ENCODE assay signal across 28 cellular contexts in the genomic region with DNA sequence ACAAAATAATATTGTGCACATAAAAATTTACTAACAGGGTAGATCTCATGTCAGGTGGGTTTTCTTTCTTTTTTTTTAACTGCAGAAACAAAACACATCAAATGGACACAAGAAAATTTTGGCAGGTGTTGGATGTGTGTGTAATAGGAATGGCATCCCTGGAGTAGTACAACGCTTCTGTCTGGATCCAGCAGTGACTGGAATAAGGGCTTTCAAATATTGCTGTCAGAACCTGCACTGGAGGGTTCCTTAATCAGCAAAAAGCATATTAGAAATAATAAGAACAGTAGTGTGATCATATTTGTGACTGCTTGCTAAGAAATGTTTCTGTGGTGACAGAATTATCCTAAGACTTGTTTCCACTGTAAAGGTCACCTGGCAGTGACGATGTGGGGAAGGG. TPM values are rescaled to one million over a fixed set of nuclear protein-coding genes. Genes with fewer than 3 reads are reported as not detected.
DNase-seq lines count a peak whose midpoint lies in the region; ATAC-seq, FAIRE-seq and TF ChIP-seq lines count a peak whose summit lies in the region.
"Had no signal": no experiment of that assay in that cellular context is flagged by ENCODE, and none has a peak within 500 bp of the region (broad histone marks: within the 10 kb centered on the region; RNA-seq: fewer than 3 reads in every experiment).

No MANE protein-coding gene starts in this region.

- H3K9me3 Mint-ChIP-seq in Caco-2 (ENCODE audit: unreplicated experiment), result no peaks in the 10 kb centered on the region
- H3K9me3 Mint-ChIP-seq in CD4-positive, alpha-beta T cell, result no peaks in the 10 kb centered on the region
- H3K9me3 Mint-ChIP-seq: activated CD4-positive, alpha-beta memory T cell treated with anti-CD3 and anti-CD28 coated beads, Interleukin-2, amount 10 ng/mL, durations not matched to agents 7 days and 5 days; CD4-positive, alpha-beta memory T cell; nephron; T-helper 1 cell treated with Interleukin-12 subunit alpha and Interleukin-12 subunit beta and Interleukin-4 antibody, amounts not matched to agents 30 μg/mL and 1 μg/mL, for 36 hours; WTC11 had no signal

- no peak overlapping the region for H3K9ac ChIP-seq in mammary epithelial cell (ENCODE audit: insufficient read depth, low read length)
- no peak overlapping the region for H3K9ac ChIP-seq in keratinocyte (ENCODE audit: control insufficient read depth, extremely low read depth, insufficient read depth, low read length)
- H3K9ac ChIP-seq: KMS-11, parathyroid adenoma had no signal

- H2AFZ ChIP-seq in mammary epithelial cell (ENCODE audit: low read depth, low read length) (no peak overlapping the region), keratinocyte (ENCODE audit: control insufficient read depth, low read length) (no peak overlapping the region)
- H2AFZ ChIP-seq: parathyroid adenoma had no signal

- ATAC-seq in upper lobe of left lung (ENCODE audit: low FRiP score in 2 of 2) (no peak), HG03565 (IDR thresholded peaks at IDR 0.05; ENCODE audit: unreplicated experiment) (no peak), GM18502 (IDR thresholded peaks at IDR 0.05; ENCODE audit: poor library complexity, unreplicated experiment) (no peak)
- no peak for ATAC-seq in CD4-positive, alpha-beta T cell (ENCODE audit: poor library complexity)
- ATAC-seq: gastrocnemius medialis, WTC11 had no signal

- TF ChIP-seq EP300 in upper lobe of left lung (IDR thresholded peaks at IDR 0.05), result no peak

- H3K79me2 ChIP-seq in mammary epithelial cell (ENCODE audit: insufficient read depth, low read length) (no peaks in the 10 kb centered on the region), keratinocyte (ENCODE audit: control insufficient read depth, insufficient read depth, low read length) (no peaks in the 10 kb centered on the region)
- H3K79me2 ChIP-seq: parathyroid adenoma had no signal

- TF ChIP-seq CTCF in Caco-2 (IDR thresholded peaks at IDR 0.05; ENCODE audit: insufficient read depth in 1 of 2, low read depth in 1 of 2, low read length in 1 of 2, severe bottlenecking in 1 of 2, unreplicated experiment in 1 of 2), result no peak
- no peak for TF ChIP-seq CTCF in mammary epithelial cell (conservative IDR thresholded peaks at IDR 0.05 in 1 of 2, IDR thresholded peaks at IDR 0.05 in 1 of 2; ENCODE audit: extremely low read depth in 1 of 2, insufficient read depth in 1 of 2, low read depth in 1 of 2, low read length in 2 of 2)
- TF ChIP-seq CTCF in keratinocyte (optimal IDR thresholded peaks at IDR 0.05 in 1 of 3, IDR thresholded peaks at IDR 0.05 in 1 of 3, conservative IDR thresholded peaks at IDR 0.05 in 1 of 3; ENCODE audit: extremely low read depth in 1 of 3, insufficient read depth in 2 of 3, low read length in 3 of 3), result no peak
- TF ChIP-seq CTCF in upper lobe of left lung (IDR thresholded peaks at IDR 0.05), result no peak
- no peak for TF ChIP-seq CTCF in CD4-positive, alpha-beta T cell (IDR thresholded peaks at IDR 0.05)

- H3K36me3 ChIP-seq in Caco-2 (ENCODE audit: control insufficient read depth, insufficient read depth, low read length) (no peaks in the 10 kb centered on the region), mammary epithelial cell (ENCODE audit: insufficient read depth, low read length) (no peaks in the 10 kb centered on the region), keratinocyte (ENCODE audit: control insufficient read depth in 2 of 2, extremely low read depth in 1 of 2, insufficient read depth in 2 of 2, low read length in 2 of 2) (no peaks in the 10 kb centered on the region), upper lobe of left lung (no peaks in the 10 kb centered on the region)
- H3K36me3 ChIP-seq: gastrocnemius medialis had no signal

- H3K4me1 ChIP-seq in Caco-2 (peaks cover 66% of the 10 kb centered on the region), mammary epithelial cell (ENCODE audit: insufficient read depth, low read length) (peaks cover 52% of the 10 kb centered on the region), keratinocyte (ENCODE audit: control insufficient read depth, extremely low read depth, insufficient read depth, low read length) (peaks cover 49% of the 10 kb centered on the region), upper lobe of left lung (no peaks in the 10 kb centered on the region)
- H3K4me1 ChIP-seq: gastrocnemius medialis, parathyroid adenoma had no signal

- POLR2A ChIA-PET in Caco-2 (lab: Charles Lee), result no interaction called here
- POLR2A ChIA-PET in CD4-positive, alpha-beta T cell (lab: Charles Lee), result no interaction called here

- H3K4me3 Mint-ChIP-seq in Caco-2 (ENCODE audit: unreplicated experiment), result no peak overlapping the region
- no peak overlapping the region for H3K4me3 Mint-ChIP-seq in CD4-positive, alpha-beta T cell
- H3K4me3 Mint-ChIP-seq: activated CD4-positive, alpha-beta memory T cell treated with anti-CD3 and anti-CD28 coated beads, Interleukin-2, amount 10 ng/mL, durations not matched to agents 7 days and 5 days; CD4-positive, alpha-beta memory T cell; nephron; T-helper 1 cell treated with Interleukin-12 subunit alpha and Interleukin-12 subunit beta and Interleukin-4 antibody, amounts not matched to agents 30 μg/mL and 1 μg/mL, for 36 hours; WTC11 had no signal

- no peaks in the 10 kb centered on the region for H3K27me3 ChIP-seq in Caco-2 (replicated peaks; ENCODE audit: control insufficient read depth, insufficient read depth, low read length)
- H3K27me3 ChIP-seq in mammary epithelial cell (ENCODE audit: insufficient read depth, low read length), result no peaks in the 10 kb centered on the region
- no peaks in the 10 kb centered on the region for H3K27me3 ChIP-seq in keratinocyte (ENCODE audit: control insufficient read depth, extremely low read depth, insufficient read depth, low read length)
- no peaks in the 10 kb centered on the region for H3K27me3 ChIP-seq in upper lobe of left lung
- no peaks in the 10 kb centered on the region for H3K27me3 ChIP-seq in CD4-positive, alpha-beta T cell (ENCODE audit: control insufficient read depth, insufficient read depth, low read length)
- H3K27me3 ChIP-seq: gastrocnemius medialis had no signal

- dilution Hi-C loops in mammary epithelial cell (cut with HindIII; ENCODE audit: low sequenced_read_pairs), result no loop called here
- dilution Hi-C loops in keratinocyte (cut with MboI; ENCODE audit: extremely low pct_ligation_motif_present, low sequenced_read_pairs), result no loop called here

- in situ Hi-C loops in mammary epithelial cell (cut with MboI; ENCODE audit: low sequenced_read_pairs in 2 of 2), result no loop called here

- H4K20me1 ChIP-seq in mammary epithelial cell (ENCODE audit: insufficient read depth, low read length) (no peaks in the 10 kb centered on the region), keratinocyte (ENCODE audit: control insufficient read depth, extremely low read depth, insufficient read depth, low read length) (no peaks in the 10 kb centered on the region)

- H3K27ac Mint-ChIP-seq in Caco-2 (ENCODE audit: unreplicated experiment), result peak overlapping the region; percentile 76
- H3K27ac Mint-ChIP-seq in CD4-positive, alpha-beta T cell, result no peak overlapping the region
- H3K27ac Mint-ChIP-seq: activated CD4-positive, alpha-beta memory T cell treated with anti-CD3 and anti-CD28 coated beads, Interleukin-2, amount 10 ng/mL, durations not matched to agents 7 days and 5 days; nephron; T-helper 1 cell treated with Interleukin-12 subunit alpha and Interleukin-12 subunit beta and Interleukin-4 antibody, amounts not matched to agents 30 μg/mL and 1 μg/mL, for 36 hours; WTC11 had no signal

- peaks cover 39% of the 10 kb centered on the region for H3K4me1 Mint-ChIP-seq in Caco-2 (ENCODE audit: low read depth, unreplicated experiment)
- H3K4me1 Mint-ChIP-seq in CD4-positive, alpha-beta T cell (ENCODE audit: low read depth), result peaks cover 24% of the 10 kb centered on the region
- H3K4me1 Mint-ChIP-seq: nephron had no signal

- intact Hi-C loops in Caco-2 (cut with micrococcal nuclease; ENCODE audit: unreplicated experiment) (no loop called here), mammary epithelial cell (cut with micrococcal nuclease) (loop anchor here (2.0 kb wide), 1 partner anchor 30 kb away; the partner anchor contains the start of gene CREG2)
- intact Hi-C loops in CD4-positive, alpha-beta T cell (cut with DNase I, micrococcal nuclease), result no loop called here

- H3K9me1 ChIP-seq in keratinocyte (ENCODE audit: control insufficient read depth, extremely low read depth, insufficient read depth, low read length), result no peaks in the 10 kb centered on the region

- CTCF ChIA-PET in Caco-2 (lab: Charles Lee) (interaction anchor here (1.1 kb wide), 1 partner anchor 14 kb away, joined by 3 read pairs; no protein-coding TSS in a partner anchor), mammary epithelial cell (lab: Charles Lee; ENCODE audit: low non-redundant PET) (no interaction called here)
- CTCF ChIA-PET in CD4-positive, alpha-beta T cell (lab: Charles Lee), result no interaction called here

- peak; percentile 79 for FAIRE-seq in keratinocyte (lab: Jason Lieb, UNC)
- FAIRE-seq: endometrium had no signal

- peaks cover 57% of the 10 kb centered on the region for H3K36me3 Mint-ChIP-seq in Caco-2 (ENCODE audit: insufficient read depth, unreplicated experiment)
- H3K36me3 Mint-ChIP-seq in CD4-positive, alpha-beta T cell (ENCODE audit: low read depth), result no peaks in the 10 kb centered on the region
- H3K36me3 Mint-ChIP-seq: CD4-positive, alpha-beta memory T cell; WTC11 had no signal

- no peak overlapping the region for H3K4me3 ChIP-seq in Caco-2 (ENCODE audit: low read depth, low read length)
- no peak overlapping the region for H3K4me3 ChIP-seq in mammary epithelial cell (replicated peaks in 1 of 3; ENCODE audit: insufficient read depth in 1 of 3, low read depth in 2 of 3, low read length in 3 of 3)
- H3K4me3 ChIP-seq in keratinocyte (ENCODE audit: control insufficient read depth in 2 of 3, extremely low read depth in 1 of 3, insufficient read depth in 2 of 3, low read depth in 1 of 3, low read length in 3 of 3), result no peak overlapping the region
- no peak overlapping the region for H3K4me3 ChIP-seq in upper lobe of left lung
- H3K4me3 ChIP-seq: gastrocnemius medialis had no signal

- H3K27me3 Mint-ChIP-seq in Caco-2 (ENCODE audit: insufficient read depth, unreplicated experiment), result no peaks in the 10 kb centered on the region
- no peaks in the 10 kb centered on the region for H3K27me3 Mint-ChIP-seq in CD4-positive, alpha-beta T cell
- H3K27me3 Mint-ChIP-seq: CD4-positive, alpha-beta memory T cell had no signal

- DNase-seq in Caco-2 (no peak), M059J (ENCODE audit: low read depth) (peak; percentile 62), mammary epithelial cell (peak; percentile 75), keratinocyte (ENCODE audit: low read depth, low spot score) (no peak), upper lobe of left lung (no peak)
- DNase-seq in CD4-positive, alpha-beta T cell, result no peak
- DNase-seq: activated CD4-positive, alpha-beta memory T cell treated with anti-CD3 and anti-CD28 coated beads, Interleukin-2, amount 10 ng/mL, durations not matched to agents 7 days and 5 days; activated naive CD4-positive, alpha-beta T cell; activated T-cell treated with anti-CD3 and anti-CD28 coated beads, Interleukin-2, amount 50 U/mL, for 1 hour; amygdala; CD4-positive, alpha-beta memory T cell; DMS53; gastrocnemius medialis; left cardiac atrium; NCI-H1092 treated with DMSO at 0.1 percent for 48 hours; NCI-H2081; NCI-H510A; SHP77; stimulated activated CD4-positive, alpha-beta T cell treated with anti-CD3 and anti-CD28 coated beads, Interleukin-2, amount 100 ng/mL, for 48 hours had no signal

- BruUV-seq in Caco-2 (replicated peaks; lab: Mats Ljungman, UMichigan) (no TSS peak), mammary epithelial cell (replicated peaks; lab: Mats Ljungman, UMichigan) (no TSS peak)

- H3K27ac ChIP-seq in mammary epithelial cell (ENCODE audit: insufficient read depth, low read depth, low read length), result peak overlapping the region; percentile 16
- peak overlapping the region; percentile 43 for H3K27ac ChIP-seq in keratinocyte (ENCODE audit: control insufficient read depth, insufficient read depth, low read length)
- H3K27ac ChIP-seq in upper lobe of left lung, result no peak overlapping the region
- H3K27ac ChIP-seq in CD4-positive, alpha-beta T cell (ENCODE audit: low read depth, low read length), result no peak overlapping the region
- H3K27ac ChIP-seq: gastrocnemius medialis, KMS-11, parathyroid adenoma had no signal

- H3K9me3 ChIP-seq in Caco-2 (no peaks in the 10 kb centered on the region), mammary epithelial cell (replicated peaks; ENCODE audit: insufficient read depth, low read length) (no peaks in the 10 kb centered on the region), keratinocyte (ENCODE audit: control insufficient read depth, low read depth, low read length) (no peaks in the 10 kb centered on the region), upper lobe of left lung (no peaks in the 10 kb centered on the region)
- no peaks in the 10 kb centered on the region for H3K9me3 ChIP-seq in CD4-positive, alpha-beta T cell (ENCODE audit: control insufficient read depth, low read length)
- H3K9me3 ChIP-seq: gastrocnemius medialis had no signal

- TF ChIP-seq POLR2A in upper lobe of left lung (IDR thresholded peaks at IDR 0.05), result no peak

- WGBS in mammary epithelial cell (ENCODE audit: low coverage, missing lambda C conversion rate), result 5% methylated on average over 2 of the region's 2 CpGs
- 68 to 77% methylated on average over 2 of the region's 2 CpGs for WGBS in upper lobe of left lung, 2 donors

- H3K4me2 ChIP-seq in mammary epithelial cell (ENCODE audit: insufficient read depth, low read depth, low read length) (peak overlapping the region; percentile 33), keratinocyte (ENCODE audit: control insufficient read depth, extremely low read depth, insufficient read depth, low read depth, low read length) (peak overlapping the region; percentile 61)
- H3K4me2 ChIP-seq: KMS-11 had no signal

RNA-seq across cellular contexts. Expression of gene CREG2, which starts 30.8 kb away (rescaled TPM):
- total RNA-seq in Caco-2 (2022) (119 and 120 TPM in 2 replicates), mammary epithelial cell (1 to 10 TPM in 1 of 2 donors, under 1 TPM in 1; under 0.01 to 1.4 TPM), upper lobe of left lung (1 to 10 TPM in 3 of 6 donors, not detected in 3; 1.1 to 8.4 (median 1.6) TPM)
- 0.15 and 0.86 TPM in 2 replicates for total RNA-seq in M059J (2014; rRNA removed; shearing (Covaris generic))
- polyA plus RNA-seq in mammary epithelial cell (3.6 TPM), keratinocyte (1.7 to 2.8 TPM (median 1.8 TPM) in 3 replicates)
- polyA minus RNA-seq in mammary epithelial cell (not detected), keratinocyte (0.19 to 0.96 TPM in 2 of 3 replicates, not detected in the other)
- 0.20 TPM for polyA plus RNA-seq in keratinocyte (2011; ENCODE audit: low read depth)
- 1.3 and 3.0 TPM in 2 replicates for polyA plus RNA-seq in keratinocyte (2011; cell fraction: cytosol; rRNA removed)
- polyA plus RNA-seq in keratinocyte (2011; cell fraction: nucleus; rRNA removed), result 1.8 and 2.5 TPM in 2 replicates
- polyA plus RNA-seq in keratinocyte (2012; ENCODE audit: low replicate concordance), result 0.54 and 1.1 TPM in 2 replicates
- 0.96 TPM for polyA minus RNA-seq in keratinocyte (2011; cell fraction: cytosol; rRNA and poly(A)+ RNA removed)
- polyA minus RNA-seq in keratinocyte (2011; cell fraction: nucleus; rRNA and poly(A)+ RNA removed), result 1.2 and 2.2 TPM in 2 replicates
- under 1 TPM in 1 of 2 experiments, not detected in 1; 0.03 TPM for total RNA-seq in CD4-positive, alpha-beta T cell
- total RNA-seq: CD4-positive, alpha-beta memory T cell; gastrocnemius medialis; left cardiac atrium had no signal
- polyA plus RNA-seq: AG04450 had no signal

RNA-seq across cellular contexts. Expression of gene RNF149, which starts 48.0 kb away (rescaled TPM):
- total RNA-seq in Caco-2 (2022) (96.8 and 101 TPM in 2 replicates), mammary epithelial cell (10 to 100 TPM; 53.0 to 55.8 TPM), upper lobe of left lung (100 to 1,000 TPM; 104 to 202 (median 158) TPM)
- total RNA-seq in M059J (2014; rRNA removed; shearing (Covaris generic)), result 4.6 and 9.3 TPM in 2 replicates
- polyA plus RNA-seq in mammary epithelial cell (25.0 TPM), keratinocyte (40.5 to 68.0 TPM (median 47.1 TPM) in 3 replicates)
- polyA minus RNA-seq in mammary epithelial cell (80.4 TPM), keratinocyte (14.3 to 51.5 TPM (median 30.2 TPM) in 3 replicates)
- polyA plus RNA-seq in keratinocyte (2011; ENCODE audit: low read depth), result 33.8 TPM
- 14.7 and 27.4 TPM in 2 replicates for polyA plus RNA-seq in keratinocyte (2011; cell fraction: cytosol; rRNA removed)
- polyA plus RNA-seq in keratinocyte (2011; cell fraction: nucleus; rRNA removed), result 87.2 and 116 TPM in 2 replicates
- 44.1 and 71.2 TPM in 2 replicates for polyA plus RNA-seq in keratinocyte (2012; ENCODE audit: low replicate concordance)
- 34.9 TPM for polyA minus RNA-seq in keratinocyte (2011; cell fraction: cytosol; rRNA and poly(A)+ RNA removed)
- 64.6 and 83.7 TPM in 2 replicates for polyA minus RNA-seq in keratinocyte (2011; cell fraction: nucleus; rRNA and poly(A)+ RNA removed)
- 100 to 1,000 TPM; 139 to 150 TPM for total RNA-seq in CD4-positive, alpha-beta T cell

Comparison
In these comparisons a context has a peak if more than half of its experiments do, and no peak if none do; other contexts are left out.
1. DNase-seq: peak in M059J (single experiment) and mammary epithelial cell (single experiment); none in Caco-2 (0 of 2), keratinocyte (single experiment), upper lobe of left lung (0 of 2) and CD4-positive, alpha-beta T cell (0 of 10).
2. H3K27ac ChIP-seq: peak in mammary epithelial cell (single experiment) and keratinocyte (single experiment); none in upper lobe of left lung (0 of 4) and CD4-positive, alpha-beta T cell (single experiment).
3. RNA of gene CREG2, which starts 30.8 kb away (total RNA-seq): 119 to 120 TPM in Caco-2; under 0.01 to 1.4 TPM in mammary epithelial cell, 1.1 to 8.4 TPM in upper lobe of left lung, 0.15 to 0.86 TPM in M059J and 0.03 TPM in CD4-positive, alpha-beta T cell; every median in the first group is over 10 times any median in the second.